Comparison of ENCODE assay signal across 1 cellular context in the genomic region with DNA sequence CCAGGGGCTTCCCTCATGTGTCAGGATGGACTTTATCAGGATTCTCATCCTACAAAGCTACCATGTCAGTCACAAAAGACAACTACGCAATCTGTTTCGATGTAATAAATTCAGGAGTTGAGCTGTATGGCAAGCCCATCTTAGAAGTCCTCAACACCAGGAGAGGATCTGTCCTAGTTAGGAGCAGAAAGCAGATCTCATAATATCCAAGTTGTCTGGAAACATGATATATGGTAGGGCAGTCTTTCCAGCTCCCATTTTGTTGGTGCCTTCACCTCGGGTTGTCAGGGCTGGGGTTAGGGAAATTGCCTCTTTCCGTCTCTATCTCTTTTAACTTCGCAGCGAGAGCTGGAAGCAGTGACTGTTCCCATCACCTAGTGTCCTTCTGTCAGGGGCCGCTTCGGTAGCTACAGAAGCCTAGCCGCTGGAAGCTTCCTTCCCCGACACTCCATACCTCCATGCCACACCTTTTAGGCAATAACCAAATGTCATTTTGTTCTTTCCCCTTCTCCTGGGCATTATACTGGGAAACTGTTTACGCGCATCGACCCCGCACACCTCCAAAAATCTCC.
TF ChIP-seq lines count a peak whose summit lies in the region.

No MANE protein-coding gene starts in this region.

TF ChIP-seq in HEK293, 187 proteins besides CTCF, POLR2A, EP300 and RAD21 (continued from another document):
- TF ChIP-seq ZNF140 (tag by site-specific recombination; IDR thresholded peaks at IDR 0.05) (no peak), MZF1 (tag by site-specific recombination; IDR thresholded peaks at IDR 0.05; ENCODE audit: borderline replicate concordance) (no peak), OSR2 (tag by site-specific recombination; IDR thresholded peaks at IDR 0.05) (peak; percentile 93), ZNF426 (tag by site-specific recombination; IDR thresholded peaks at IDR 0.05) (no peak), SP3 (tag by site-specific recombination; IDR thresholded peaks at IDR 0.05) (no peak), ZNF10 (tag by site-specific recombination; IDR thresholded peaks at IDR 0.05) (peak; percentile 86), ZBTB26 (tag by site-specific recombination; optimal IDR thresholded peaks at IDR 0.05) (no peak), ATF2 (tag by site-specific recombination; IDR thresholded peaks at IDR 0.05; ENCODE audit: low read depth) (no peak), ZNF707 (tag by site-specific recombination; IDR thresholded peaks at IDR 0.05) (no peak), ZNF391 (tag by site-specific recombination; IDR thresholded peaks at IDR 0.05; ENCODE audit: borderline replicate concordance, low read depth) (no peak), ZNF580 (tag by site-specific recombination; IDR thresholded peaks at IDR 0.05) (no peak), ZNF169 (tag by site-specific recombination; IDR thresholded peaks at IDR 0.05) (no peak), ZNF664 (tag by site-specific recombination; IDR thresholded peaks at IDR 0.05) (no peak), ZNF548 (tag by site-specific recombination; IDR thresholded peaks at IDR 0.05) (no peak), ZNF610 (tag by site-specific recombination; IDR thresholded peaks at IDR 0.05; ENCODE audit: borderline replicate concordance) (no peak), ZFP37 (tag by site-specific recombination; IDR thresholded peaks at IDR 0.05) (no peak), ZBTB17 (tag by site-specific recombination; IDR thresholded peaks at IDR 0.05) (0 out of 2 replicates have a peak, but pooled peaks have one; percentile 37)
- TF ChIP-seq, protein P1, sequence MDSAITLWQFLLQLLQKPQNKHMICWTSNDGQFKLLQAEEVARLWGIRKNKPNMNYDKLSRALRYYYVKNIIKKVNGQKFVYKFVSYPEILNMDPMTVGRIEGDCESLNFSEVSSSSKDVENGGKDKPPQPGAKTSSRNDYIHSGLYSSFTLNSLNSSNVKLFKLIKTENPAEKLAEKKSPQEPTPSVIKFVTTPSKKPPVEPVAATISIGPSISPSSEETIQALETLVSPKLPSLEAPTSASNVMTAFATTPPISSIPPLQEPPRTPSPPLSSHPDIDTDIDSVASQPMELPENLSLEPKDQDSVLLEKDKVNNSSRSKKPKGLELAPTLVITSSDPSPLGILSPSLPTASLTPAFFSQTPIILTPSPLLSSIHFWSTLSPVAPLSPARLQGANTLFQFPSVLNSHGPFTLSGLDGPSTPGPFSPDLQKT (IDR thresholded peaks at IDR 0.05; ENCODE audit: borderline replicate concordance, low read depth, low read length): no peak
- TF ChIP-seq, protein P2, sequence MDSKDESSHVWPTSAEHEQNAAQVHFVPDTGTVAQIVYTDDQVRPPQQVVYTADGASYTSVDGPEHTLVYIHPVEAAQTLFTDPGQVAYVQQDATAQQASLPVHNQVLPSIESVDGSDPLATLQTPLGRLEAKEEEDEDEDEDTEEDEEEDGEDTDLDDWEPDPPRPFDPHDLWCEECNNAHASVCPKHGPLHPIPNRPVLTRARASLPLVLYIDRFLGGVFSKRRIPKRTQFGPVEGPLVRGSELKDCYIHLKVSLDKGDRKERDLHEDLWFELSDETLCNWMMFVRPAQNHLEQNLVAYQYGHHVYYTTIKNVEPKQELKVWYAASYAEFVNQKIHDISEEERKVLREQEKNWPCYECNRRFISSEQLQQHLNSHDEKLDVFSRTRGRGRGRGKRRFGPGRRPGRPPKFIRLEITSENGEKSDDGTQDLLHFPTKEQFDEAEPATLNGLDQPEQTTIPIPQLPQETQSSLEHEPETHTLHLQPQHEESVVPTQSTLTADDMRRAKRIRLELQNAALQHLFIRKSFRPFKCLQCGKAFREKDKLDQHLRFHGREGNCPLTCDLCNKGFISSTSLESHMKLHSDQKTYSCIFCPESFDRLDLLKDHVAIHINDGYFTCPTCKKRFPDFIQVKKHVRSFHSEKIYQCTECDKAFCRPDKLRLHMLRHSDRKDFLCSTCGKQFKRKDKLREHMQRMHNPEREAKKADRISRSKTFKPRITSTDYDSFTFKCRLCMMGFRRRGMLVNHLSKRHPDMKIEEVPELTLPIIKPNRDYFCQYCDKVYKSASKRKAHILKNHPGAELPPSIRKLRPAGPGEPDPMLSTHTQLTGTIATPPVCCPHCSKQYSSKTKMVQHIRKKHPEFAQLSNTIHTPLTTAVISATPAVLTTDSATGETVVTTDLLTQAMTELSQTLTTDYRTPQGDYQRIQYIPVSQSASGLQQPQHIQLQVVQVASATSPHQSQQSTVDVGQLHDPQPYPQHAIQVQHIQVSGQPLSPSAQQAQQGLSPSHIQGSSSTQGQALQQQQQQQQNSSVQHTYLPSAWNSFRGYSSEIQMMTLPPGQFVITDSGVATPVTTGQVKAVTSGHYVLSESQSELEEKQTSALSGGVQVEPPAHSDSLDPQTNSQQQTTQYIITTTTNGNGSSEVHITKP (tag by site-specific recombination; IDR thresholded peaks at IDR 0.05): peak; percentile 95
- TF ChIP-seq, protein P3, sequence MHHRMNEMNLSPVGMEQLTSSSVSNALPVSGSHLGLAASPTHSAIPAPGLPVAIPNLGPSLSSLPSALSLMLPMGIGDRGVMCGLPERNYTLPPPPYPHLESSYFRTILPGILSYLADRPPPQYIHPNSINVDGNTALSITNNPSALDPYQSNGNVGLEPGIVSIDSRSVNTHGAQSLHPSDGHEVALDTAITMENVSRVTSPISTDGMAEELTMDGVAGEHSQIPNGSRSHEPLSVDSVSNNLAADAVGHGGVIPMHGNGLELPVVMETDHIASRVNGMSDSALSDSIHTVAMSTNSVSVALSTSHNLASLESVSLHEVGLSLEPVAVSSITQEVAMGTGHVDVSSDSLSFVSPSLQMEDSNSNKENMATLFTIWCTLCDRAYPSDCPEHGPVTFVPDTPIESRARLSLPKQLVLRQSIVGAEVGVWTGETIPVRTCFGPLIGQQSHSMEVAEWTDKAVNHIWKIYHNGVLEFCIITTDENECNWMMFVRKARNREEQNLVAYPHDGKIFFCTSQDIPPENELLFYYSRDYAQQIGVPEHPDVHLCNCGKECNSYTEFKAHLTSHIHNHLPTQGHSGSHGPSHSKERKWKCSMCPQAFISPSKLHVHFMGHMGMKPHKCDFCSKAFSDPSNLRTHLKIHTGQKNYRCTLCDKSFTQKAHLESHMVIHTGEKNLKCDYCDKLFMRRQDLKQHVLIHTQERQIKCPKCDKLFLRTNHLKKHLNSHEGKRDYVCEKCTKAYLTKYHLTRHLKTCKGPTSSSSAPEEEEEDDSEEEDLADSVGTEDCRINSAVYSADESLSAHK (tag by site-specific recombination; IDR thresholded peaks at IDR 0.05): no peak
- TF ChIP-seq, protein P4, sequence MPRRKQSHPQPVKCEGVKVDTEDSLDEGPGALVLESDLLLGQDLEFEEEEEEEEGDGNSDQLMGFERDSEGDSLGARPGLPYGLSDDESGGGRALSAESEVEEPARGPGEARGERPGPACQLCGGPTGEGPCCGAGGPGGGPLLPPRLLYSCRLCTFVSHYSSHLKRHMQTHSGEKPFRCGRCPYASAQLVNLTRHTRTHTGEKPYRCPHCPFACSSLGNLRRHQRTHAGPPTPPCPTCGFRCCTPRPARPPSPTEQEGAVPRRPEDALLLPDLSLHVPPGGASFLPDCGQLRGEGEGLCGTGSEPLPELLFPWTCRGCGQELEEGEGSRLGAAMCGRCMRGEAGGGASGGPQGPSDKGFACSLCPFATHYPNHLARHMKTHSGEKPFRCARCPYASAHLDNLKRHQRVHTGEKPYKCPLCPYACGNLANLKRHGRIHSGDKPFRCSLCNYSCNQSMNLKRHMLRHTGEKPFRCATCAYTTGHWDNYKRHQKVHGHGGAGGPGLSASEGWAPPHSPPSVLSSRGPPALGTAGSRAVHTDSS (tag by site-specific recombination; IDR thresholded peaks at IDR 0.05): no peak
TF ChIP-seq in HEK293: peak in this region for 4.
